Comparison of ENCODE assay signal across 22 cellular contexts in the genomic region with DNA sequence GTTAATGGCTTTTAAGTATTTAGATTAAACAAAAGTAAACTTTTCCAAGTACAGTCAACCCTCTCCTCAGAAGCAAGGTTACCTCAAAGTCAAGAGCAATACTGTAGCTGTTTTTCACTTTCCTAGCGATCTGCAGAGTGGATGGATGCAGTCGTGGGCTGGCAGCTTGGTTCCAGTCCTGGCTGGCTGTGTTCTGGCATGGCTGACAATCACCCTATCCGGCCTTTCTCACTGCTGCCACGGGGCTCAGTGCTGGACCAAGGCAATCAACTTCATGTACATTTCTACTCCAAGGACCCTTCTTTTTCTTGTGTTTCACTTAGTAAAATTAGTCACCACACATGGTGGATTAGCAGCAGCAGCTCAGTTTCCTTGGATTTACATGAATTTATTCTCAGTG.
"Had no signal": no experiment of that assay in that cellular context is flagged by ENCODE, and none has a peak within 500 bp of the region (broad histone marks: within the 10 kb centered on the region; RNA-seq: fewer than 3 reads in every experiment).

No MANE protein-coding gene starts in this region.

- H3K4me1 ChIP-seq: esophagus squamous epithelium, right atrium auricular region, upper lobe of left lung had no signal

- H3K27me3 ChIP-seq: esophagus squamous epithelium, hepatocyte, right atrium auricular region, upper lobe of left lung had no signal

- H3K36me3 ChIP-seq: esophagus squamous epithelium, right atrium auricular region, thoracic aorta, upper lobe of left lung had no signal

- ATAC-seq: activated T-helper 17 cell treated with anti-CD3 and anti-CD28 coated beads, Interleukin-2, amount 50 U/mL, for 72 hours; left colon; stimulated activated effector memory CD8-positive, alpha-beta T cell treated with anti-CD3 and anti-CD28 coated beads, Interleukin-12 subunit alpha, Interleukin-12 subunit beta, amount 100 ng/mL, for 72 hours had no signal

- H3K9me3 ChIP-seq: esophagus squamous epithelium, right atrium auricular region, thoracic aorta, upper lobe of left lung had no signal

- H3K4me3 ChIP-seq: esophagus squamous epithelium, hepatocyte, lung, right atrium auricular region, thoracic aorta, upper lobe of left lung had no signal

- H3K27ac ChIP-seq: esophagus squamous epithelium, hepatocyte, right atrium auricular region, thoracic aorta, upper lobe of left lung had no signal

- DNase-seq: activated B cell treated with CpG ODN at 0.5 μM for 24 hours; activated CD4-positive, alpha-beta memory T cell treated with anti-CD3 and anti-CD28 coated beads, Interleukin-2, amount 10 ng/mL, durations not matched to agents 7 days and 5 days; activated CD4-positive, alpha-beta T cell treated with anti-CD3 and anti-CD28 coated beads for 4 hours; activated naive CD4-positive, alpha-beta T cell; activated naive CD8-positive, alpha-beta T cell treated with anti-CD3 and anti-CD28 coated beads for 36 hours; activated T-cell treated with anti-CD3 and anti-CD28 coated beads, Interleukin-2, amount 50 U/mL, for 1 hour; amniotic stem cell; dermis blood vessel endothelial cell; effector memory CD4-positive, alpha-beta T cell; esophagus squamous epithelium; islet precursor cell; left colon; occipital lobe; small intestine; stimulated activated CD4-positive, alpha-beta T cell treated with anti-CD3 and anti-CD28 coated beads, Interleukin-4, amount 100 ng/mL, for 24 hours; upper lobe of left lung had no signal
